1 cellular context compared by ENCODE assay signal in the genomic region with DNA sequence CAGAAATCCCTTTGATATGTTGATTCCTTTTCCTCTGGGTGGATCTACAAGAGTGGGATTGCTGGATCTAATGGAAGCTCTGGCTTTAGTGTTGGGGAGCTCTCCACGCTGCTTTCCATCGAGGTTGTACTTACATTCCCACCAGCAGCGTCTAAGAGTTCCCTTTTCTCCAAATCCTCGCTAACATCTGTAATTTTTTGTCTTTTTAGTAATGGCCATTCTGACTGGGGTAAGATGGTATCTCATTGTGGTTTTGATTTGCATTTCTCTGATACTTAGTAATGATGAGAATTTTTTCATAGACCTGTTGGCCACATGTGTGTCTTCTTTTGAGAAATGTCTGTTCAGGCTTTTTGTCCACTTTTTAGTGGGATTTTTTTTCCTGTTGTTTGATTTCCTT.
TF ChIP-seq lines count a peak whose summit lies in the region.

No MANE protein-coding gene starts in this region.

TF ChIP-seq in HepG2, 621 proteins besides CTCF, POLR2A, EP300 and RAD21 (continued from another document):
- TF ChIP-seq ZNF101 (CRISPR knock-in tag; IDR thresholded peaks at IDR 0.05; ENCODE audit: borderline replicate concordance, low read depth) = no peak
- TF ChIP-seq NR2F2 (IDR thresholded peaks at IDR 0.05; ENCODE audit: borderline replicate concordance, low read depth) = no peak
- no peak for TF ChIP-seq HDAC6 (IDR thresholded peaks at IDR 0.05; ENCODE audit: low read depth, low read length)
- TF ChIP-seq, protein P1, sequence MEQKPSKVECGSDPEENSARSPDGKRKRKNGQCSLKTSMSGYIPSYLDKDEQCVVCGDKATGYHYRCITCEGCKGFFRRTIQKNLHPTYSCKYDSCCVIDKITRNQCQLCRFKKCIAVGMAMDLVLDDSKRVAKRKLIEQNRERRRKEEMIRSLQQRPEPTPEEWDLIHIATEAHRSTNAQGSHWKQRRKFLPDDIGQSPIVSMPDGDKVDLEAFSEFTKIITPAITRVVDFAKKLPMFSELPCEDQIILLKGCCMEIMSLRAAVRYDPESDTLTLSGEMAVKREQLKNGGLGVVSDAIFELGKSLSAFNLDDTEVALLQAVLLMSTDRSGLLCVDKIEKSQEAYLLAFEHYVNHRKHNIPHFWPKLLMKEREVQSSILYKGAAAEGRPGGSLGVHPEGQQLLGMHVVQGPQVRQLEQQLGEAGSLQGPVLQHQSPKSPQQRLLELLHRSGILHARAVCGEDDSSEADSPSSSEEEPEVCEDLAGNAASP (CRISPR knock-in tag; IDR thresholded peaks at IDR 0.05; ENCODE audit: borderline replicate concordance) = no peak
- TF ChIP-seq, protein P2, sequence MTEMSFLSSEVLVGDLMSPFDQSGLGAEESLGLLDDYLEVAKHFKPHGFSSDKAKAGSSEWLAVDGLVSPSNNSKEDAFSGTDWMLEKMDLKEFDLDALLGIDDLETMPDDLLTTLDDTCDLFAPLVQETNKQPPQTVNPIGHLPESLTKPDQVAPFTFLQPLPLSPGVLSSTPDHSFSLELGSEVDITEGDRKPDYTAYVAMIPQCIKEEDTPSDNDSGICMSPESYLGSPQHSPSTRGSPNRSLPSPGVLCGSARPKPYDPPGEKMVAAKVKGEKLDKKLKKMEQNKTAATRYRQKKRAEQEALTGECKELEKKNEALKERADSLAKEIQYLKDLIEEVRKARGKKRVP (CRISPR knock-in tag; IDR thresholded peaks at IDR 0.05) = no peak
- TF ChIP-seq ZNF160 (CRISPR knock-in tag; IDR thresholded peaks at IDR 0.05) = no peak
- TF ChIP-seq SP1 (IDR thresholded peaks at IDR 0.05) = no peak
- no peak for TF ChIP-seq SP1 (CRISPR knock-in tag; IDR thresholded peaks at IDR 0.05)
